8 cellular contexts compared by ENCODE assay signal in genomic region chr12:33438890-33439586, GRCh38. TPM values are rescaled to one million over a fixed set of nuclear protein-coding genes. Genes with fewer than 3 reads are reported as not detected.
DNase-seq lines count a peak whose midpoint lies in the region; ATAC-seq and TF ChIP-seq lines count a peak whose summit lies in the region.

No MANE protein-coding gene starts in this region.

- no TSS peak for BruUV-seq in mammary epithelial cell (replicated peaks; lab: Mats Ljungman, UMichigan)

- H3K4me3 ChIP-seq in cardiac muscle cell: peak overlapping the region; percentile 73
- H3K4me3 ChIP-seq in mammary epithelial cell (replicated peaks in 1 of 3; ENCODE audit: insufficient read depth in 1 of 3, low read depth in 2 of 3, low read length in 3 of 3): peak overlapping the region; percentile 56 to 86 (median 72)
- peak overlapping the region; percentile 59 for H3K4me3 ChIP-seq in suprapubic skin

- TF ChIP-seq CTCF in cardiac muscle cell (IDR thresholded peaks at IDR 0.05; ENCODE audit: low read depth, low read length): no peak
- no peak for TF ChIP-seq CTCF in mammary epithelial cell (conservative IDR thresholded peaks at IDR 0.05 in 1 of 2, IDR thresholded peaks at IDR 0.05 in 1 of 2; ENCODE audit: extremely low read depth in 1 of 2, insufficient read depth in 1 of 2, low read depth in 1 of 2, low read length in 2 of 2)
- TF ChIP-seq CTCF in suprapubic skin (IDR thresholded peaks at IDR 0.05): no peak

- H4K20me1 ChIP-seq in mammary epithelial cell (ENCODE audit: insufficient read depth, low read length): no peaks in the 10 kb centered on the region

- H3K27me3 ChIP-seq in cardiac muscle cell (peaks cover 12% of the 10 kb centered on the region), mammary epithelial cell (ENCODE audit: insufficient read depth, low read length) (peaks cover 38% of the 10 kb centered on the region), suprapubic skin (peaks cover 34% of the 10 kb centered on the region)

- H3K9ac ChIP-seq in mammary epithelial cell (ENCODE audit: insufficient read depth, low read length): no peak overlapping the region

- H2AFZ ChIP-seq in mammary epithelial cell (ENCODE audit: low read depth, low read length): peak overlapping the region; percentile 93

- peak in 1 of 2 donors; percentile 52 for DNase-seq in cardiac muscle cell (ENCODE audit: low read depth in 1 of 2, low spot score in 1 of 2)
- DNase-seq in Right ventricle myocardium superior: no peak
- DNase-seq in mammary epithelial cell: peak; percentile 24
- peak; percentile 9 for DNase-seq in kidney glomerular epithelial cell (lab: John Stamatoyannopoulos, UW)
- DNase-seq in suprapubic skin (ENCODE audit: low spot score in 2 of 2): peak in 1 of 2 donors; percentile 57

- no peaks in the 10 kb centered on the region for H3K4me1 ChIP-seq in cardiac muscle cell (ENCODE audit: low read depth)
- H3K4me1 ChIP-seq in mammary epithelial cell (ENCODE audit: insufficient read depth, low read length): peaks cover 9% of the 10 kb centered on the region
- peaks cover 18% of the 10 kb centered on the region for H3K4me1 ChIP-seq in suprapubic skin

- ATAC-seq in Right ventricle myocardium superior (ENCODE audit: poor library complexity) (no peak), HG03045 (IDR thresholded peaks at IDR 0.05; ENCODE audit: unreplicated experiment) (no peak), HG02610 (IDR thresholded peaks at IDR 0.05; ENCODE audit: unreplicated experiment) (no peak), HG02981 (IDR thresholded peaks at IDR 0.05; ENCODE audit: unreplicated experiment) (no peak)

- TF ChIP-seq EP300 in suprapubic skin (IDR thresholded peaks at IDR 0.05): no peak

- intact Hi-C loops in Right ventricle myocardium superior (cut with DNase I): no loop called here
- intact Hi-C loops in mammary epithelial cell (cut with micrococcal nuclease): no loop called here

- peak overlapping the region; percentile 99 for H3K4me2 ChIP-seq in mammary epithelial cell (ENCODE audit: insufficient read depth, low read depth, low read length)

- in situ Hi-C loops in mammary epithelial cell (cut with MboI; ENCODE audit: low sequenced_read_pairs in 2 of 2): no loop called here

- TF ChIP-seq POLR2A in suprapubic skin (IDR thresholded peaks at IDR 0.05): no peak

- H3K27ac ChIP-seq in cardiac muscle cell (no peak overlapping the region), mammary epithelial cell (ENCODE audit: insufficient read depth, low read depth, low read length) (no peak overlapping the region), suprapubic skin (no peak overlapping the region)

- dilution Hi-C loops in mammary epithelial cell (cut with HindIII; ENCODE audit: low sequenced_read_pairs): no loop called here

- H3K9me3 ChIP-seq in cardiac muscle cell (ENCODE audit: low read depth): no peaks in the 10 kb centered on the region
- H3K9me3 ChIP-seq in mammary epithelial cell (replicated peaks; ENCODE audit: insufficient read depth, low read length): no peaks in the 10 kb centered on the region
- no peaks in the 10 kb centered on the region for H3K9me3 ChIP-seq in suprapubic skin

- WGBS in mammary epithelial cell (ENCODE audit: low coverage, missing lambda C conversion rate): 3% methylated on average over 13 of the region's 67 CpGs
- WGBS in suprapubic skin: 0% methylated on average over 15 of the region's 67 CpGs

- H3K79me2 ChIP-seq in mammary epithelial cell (ENCODE audit: insufficient read depth, low read length): no peaks in the 10 kb centered on the region

- CTCF ChIA-PET in mammary epithelial cell (lab: Charles Lee; ENCODE audit: low non-redundant PET): no interaction called here

- H3K36me3 ChIP-seq in cardiac muscle cell (no peaks in the 10 kb centered on the region), mammary epithelial cell (ENCODE audit: insufficient read depth, low read length) (no peaks in the 10 kb centered on the region), suprapubic skin (no peaks in the 10 kb centered on the region)

RNA-seq across cellular contexts. Expression of gene SYT10, which starts 0.6 kb away (rescaled TPM):
- total RNA-seq in cardiac muscle cell (1.4 and 1.8 TPM in 2 replicates), Right ventricle myocardium superior (not detected), mammary epithelial cell (under 1 TPM in 1 of 2 donors, not detected in 1; under 0.01 TPM), suprapubic skin (not detected)
- polyA plus RNA-seq in cardiac muscle cell (0.45 and 1.4 TPM in 2 replicates), mammary epithelial cell (not detected)
- polyA minus RNA-seq in mammary epithelial cell: not detected
